In the genomic region with DNA sequence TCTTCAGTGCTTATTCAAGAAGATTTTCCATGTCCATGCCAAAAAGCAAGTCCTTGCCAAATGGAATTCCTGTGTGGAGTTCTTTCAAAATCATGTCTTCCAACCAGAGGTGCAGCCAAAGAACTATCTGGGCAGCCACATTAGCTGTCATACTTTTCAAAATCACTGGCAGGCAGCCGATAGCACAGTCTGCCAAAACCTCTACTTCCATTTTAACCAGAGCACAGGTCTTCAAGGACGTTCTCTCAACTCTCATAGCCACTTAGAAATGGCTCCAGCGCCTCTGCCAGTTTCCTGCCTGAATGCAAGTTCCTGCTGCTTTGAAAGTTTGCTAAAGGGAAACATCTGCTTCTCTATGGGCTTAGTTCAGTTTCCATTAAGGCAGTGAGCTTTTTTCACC, we compare ENCODE assay signal across 11 cellular contexts.
DNase-seq lines count a peak whose midpoint lies in the region; ATAC-seq and TF ChIP-seq lines count a peak whose summit lies in the region.
"Had no signal": no experiment of that assay in that cellular context is flagged by ENCODE, and none has a peak within 500 bp of the region (broad histone marks: within the 10 kb centered on the region; RNA-seq: fewer than 3 reads in every experiment).

No MANE protein-coding gene starts in this region.

- H3K4me3 ChIP-seq in cardiac muscle cell: no peak overlapping the region

- ATAC-seq in HG02798 (IDR thresholded peaks at IDR 0.05; ENCODE audit: poor library complexity, unreplicated experiment) (no peak), GM18873 (IDR thresholded peaks at IDR 0.05; ENCODE audit: low FRiP score, unreplicated experiment) (no peak)

- intact Hi-C loops in posterior vena cava (cut with DNase I): no loop called here

- H3K4me1 ChIP-seq in cardiac muscle cell (ENCODE audit: low read depth): no peaks in the 10 kb centered on the region

- H3K36me3 ChIP-seq in cardiac muscle cell: no peaks in the 10 kb centered on the region
- H3K36me3 ChIP-seq: esophagus squamous epithelium had no signal

- H3K27me3 ChIP-seq in cardiac muscle cell: no peaks in the 10 kb centered on the region
- H3K27me3 ChIP-seq: esophagus squamous epithelium had no signal

- DNase-seq in ELR (ENCODE audit: low read depth) (peak; percentile 5), UCSD-AML1 (lab: John Stamatoyannopoulos, UW; ENCODE audit: unreplicated experiment) (peak; percentile 9), cardiac muscle cell (ENCODE audit: low read depth in 1 of 2, low spot score in 1 of 2) (peak; percentile 41 to 98), posterior vena cava (ENCODE audit: low spot score) (peak; percentile 82), NCI-H2196 treated with DMSO at 0.1 percent for 48 hours (lab: John Stamatoyannopoulos, UW; ENCODE audit: unreplicated experiment) (no peak), SKM-1 treated with dmso at 0.1 percent for 144 hours (lab: John Stamatoyannopoulos, UW; ENCODE audit: unreplicated experiment) (no peak)
- DNase-seq: esophagus squamous epithelium, NCI-H748 treated with DMSO at 0.1 percent for 48 hours had no signal

- no peak for TF ChIP-seq CTCF in cardiac muscle cell (IDR thresholded peaks at IDR 0.05; ENCODE audit: low read depth, low read length)

- H3K27ac ChIP-seq in cardiac muscle cell: no peak overlapping the region
- H3K27ac ChIP-seq: VCaP had no signal

- no peaks in the 10 kb centered on the region for H3K9me3 ChIP-seq in cardiac muscle cell (ENCODE audit: low read depth)
- H3K9me3 ChIP-seq: esophagus squamous epithelium had no signal

Comparison
In these comparisons a context has a peak if more than half of its experiments do, and no peak if none do; other contexts are left out.
1. DNase-seq: peak in ELR (single experiment), UCSD-AML1 (single experiment), cardiac muscle cell (2 of 2) and posterior vena cava (single experiment); none in NCI-H2196 treated with DMSO at 0.1 percent for 48 hours (single experiment) and SKM-1 treated with dmso at 0.1 percent for 144 hours (single experiment).